In genomic region chr6:52362443-52363221, GRCh38 we compare ENCODE assay signal across 8 cellular contexts. TPM values are rescaled to one million over a fixed set of nuclear protein-coding genes. Genes with fewer than 3 reads are reported as not detected.
DNase-seq lines count a peak whose midpoint lies in the region; ATAC-seq, FAIRE-seq and TF ChIP-seq lines count a peak whose summit lies in the region.

No MANE protein-coding gene starts in this region.

- no peaks in the 10 kb centered on the region for H3K9me1 ChIP-seq in endothelial cell of umbilical vein (replicated peaks; ENCODE audit: control insufficient read depth, extremely low read depth, insufficient read depth, low read length)

- H3K36me3 ChIP-seq in endothelial cell of umbilical vein (ENCODE audit: control insufficient read depth in 2 of 2, extremely low read depth in 1 of 2, insufficient read depth in 2 of 2, low read length in 2 of 2) = no peaks in the 10 kb centered on the region

- H3K4me1 Mint-ChIP-seq in activated CD4-positive, alpha-beta memory T cell treated with anti-CD3 and anti-CD28 coated beads for 36 hours (ENCODE audit: low read depth) = peaks cover 39% of the 10 kb centered on the region

- ATAC-seq in stimulated activated naive CD8-positive, alpha-beta T cell treated with anti-CD3 and anti-CD28 coated beads, Interleukin-15, Interleukin-2, amounts not matched to agents 100 U/mL and 50 U/mL, for 24 hours = peak; percentile 70

- no peaks in the 10 kb centered on the region for H4K20me1 ChIP-seq in endothelial cell of umbilical vein (replicated peaks; ENCODE audit: control insufficient read depth, extremely low read depth, insufficient read depth, low read length)

- H3K27me3 Mint-ChIP-seq in activated CD4-positive, alpha-beta memory T cell treated with anti-CD3 and anti-CD28 coated beads for 36 hours = no peaks in the 10 kb centered on the region

- peaks cover 12% of the 10 kb centered on the region for H3K4me1 ChIP-seq in endothelial cell of umbilical vein (ENCODE audit: control insufficient read depth, extremely low read depth, insufficient read depth, low read length)

- DNase-seq in DMS53 (lab: John Stamatoyannopoulos, UW) = peak; percentile 62
- no peak for DNase-seq in DMS53 treated with DMSO at 0.1 percent for 48 hours (lab: John Stamatoyannopoulos, UW; ENCODE audit: unreplicated experiment)
- DNase-seq in H54 (ENCODE audit: insufficient read length, low spot score) = peak; percentile 67
- peak; percentile 18 for DNase-seq in LoVo (ENCODE audit: low spot score)
- DNase-seq in activated CD4-positive, alpha-beta memory T cell treated with anti-CD3 and anti-CD28 coated beads for 36 hours = peak; percentile 54
- peak; percentile 18 for DNase-seq in endothelial cell of umbilical vein (ENCODE audit: low read depth, low spot score)
- DNase-seq in myocyte (ENCODE audit: low read depth) = peak; percentile 38
- peak; percentile 63 for DNase-seq in stimulated activated naive CD8-positive, alpha-beta T cell treated with anti-CD3 and anti-CD28 coated beads, Interleukin-15, Interleukin-2, amounts not matched to agents 100 U/mL and 50 U/mL, for 24 hours

- CTCF ChIA-PET in activated CD4-positive, alpha-beta memory T cell treated with anti-CD3 and anti-CD28 coated beads for 36 hours (lab: Charles Lee) = interaction anchor here (0.7 to 4.4 kb wide), 24 partner anchors 9 to 1130 kb away, joined by 3 to 59 read pairs (median 4); partner anchors contain the start of genes EFHC1 and MCM3
- CTCF ChIA-PET in endothelial cell of umbilical vein (lab: Charles Lee) = interaction anchor here (0.7 to 3.5 kb wide), 9 partner anchors 10 to 98 kb away, joined by 3 to 26 read pairs (median 8); partner anchors contain the start of gene MCM3

- H3K4me2 ChIP-seq in endothelial cell of umbilical vein (ENCODE audit: insufficient read depth, low read length) = peak overlapping the region; percentile 81

- peaks cover 10% of the 10 kb centered on the region for H3K36me3 Mint-ChIP-seq in activated CD4-positive, alpha-beta memory T cell treated with anti-CD3 and anti-CD28 coated beads for 36 hours

- dilution Hi-C loops in endothelial cell of umbilical vein (cut with MboI; ENCODE audit: extremely low pct_ligation_motif_present, low sequenced_read_pairs) = no loop called here

- peaks cover 5% of the 10 kb centered on the region for H3K79me2 ChIP-seq in endothelial cell of umbilical vein (ENCODE audit: control insufficient read depth, insufficient read depth, low read length)

- FAIRE-seq in H54 (lab: Jason Lieb, UNC) (no peak), endothelial cell of umbilical vein (lab: Jason Lieb, UNC) (no peak)

- H3K4me3 ChIP-seq in endothelial cell of umbilical vein (replicated peaks in 1 of 3; ENCODE audit: insufficient read depth in 1 of 3, low read depth in 1 of 3, low read length in 3 of 3) = peak overlapping the region; percentile 78 to 97 (median 88)

- H3K9me3 Mint-ChIP-seq in activated CD4-positive, alpha-beta memory T cell treated with anti-CD3 and anti-CD28 coated beads for 36 hours = no peaks in the 10 kb centered on the region

- H3K27me3 ChIP-seq in endothelial cell of umbilical vein (ENCODE audit: control insufficient read depth in 2 of 2, insufficient read depth in 2 of 2, low read length in 2 of 2) = no peaks in the 10 kb centered on the region

- TF ChIP-seq POLR2A in H54 (IDR thresholded peaks at IDR 0.05; ENCODE audit: low read depth, low read length) (no peak), endothelial cell of umbilical vein (IDR thresholded peaks at IDR 0.05; ENCODE audit: low read depth, low read length) (peak; percentile 20)

- H3K9ac ChIP-seq in endothelial cell of umbilical vein (replicated peaks; ENCODE audit: extremely low read depth, insufficient read depth, low read length) = peak overlapping the region; percentile 81

- intact Hi-C loops in activated CD4-positive, alpha-beta memory T cell treated with anti-CD3 and anti-CD28 coated beads for 36 hours (cut with micrococcal nuclease) = loop anchor here (1.0 to 2.0 kb wide), 5 partner anchors 28 to 78 kb away; partner anchors contain the start of gene MCM3
- intact Hi-C loops in endothelial cell of umbilical vein (cut with micrococcal nuclease) = loop anchor here (1.0 kb wide), 2 partner anchors 37 to 78 kb away; partner anchors contain the start of gene MCM3

- no peak for TF ChIP-seq CTCF in endothelial cell of umbilical vein (IDR thresholded peaks at IDR 0.05; ENCODE audit: extremely low read depth in 1 of 2, insufficient read depth in 1 of 2, low read depth in 1 of 2, low read length in 2 of 2)

- POLR2A ChIA-PET in activated CD4-positive, alpha-beta memory T cell treated with anti-CD3 and anti-CD28 coated beads for 36 hours (lab: Charles Lee) = interaction anchor here (0.8 to 3.4 kb wide), 12 partner anchors 9 to 205 kb away, joined by 3 to 44 read pairs (median 5); partner anchors contain the start of genes EFHC1 and MCM3
- POLR2A ChIA-PET in endothelial cell of umbilical vein (lab: Charles Lee) = interaction anchor here (0.6 to 1.1 kb wide), 5 partner anchors 10 to 80 kb away, joined by 3 to 9 read pairs (median 4); no protein-coding TSS in a partner anchor

- H2AFZ ChIP-seq in endothelial cell of umbilical vein (ENCODE audit: low read depth, low read length) = peak overlapping the region; percentile 68

- H3K9me3 ChIP-seq in endothelial cell of umbilical vein (replicated peaks; ENCODE audit: control insufficient read depth, insufficient read depth, low read length) = no peaks in the 10 kb centered on the region

- BruUV-seq in endothelial cell of umbilical vein (replicated peaks; lab: Mats Ljungman, UMichigan) = no TSS peak

- H3K27ac ChIP-seq in endothelial cell of umbilical vein (ENCODE audit: insufficient read depth, low read depth, low read length) = peak overlapping the region; percentile 41

- H3K27ac Mint-ChIP-seq in activated CD4-positive, alpha-beta memory T cell treated with anti-CD3 and anti-CD28 coated beads for 36 hours = peak overlapping the region; percentile 92

- peak overlapping the region; percentile 99 for H3K4me3 Mint-ChIP-seq in activated CD4-positive, alpha-beta memory T cell treated with anti-CD3 and anti-CD28 coated beads for 36 hours

TF ChIP-seq in endothelial cell of umbilical vein, 7 proteins besides CTCF, POLR2A, EP300 and RAD21:
- TF ChIP-seq EZH2 (IDR thresholded peaks at IDR 0.05; ENCODE audit: borderline replicate concordance, low read depth, low read length, severe bottlenecking) (no peak), POLR2AphosphoS5 (IDR thresholded peaks at IDR 0.05; ENCODE audit: insufficient read depth, low read depth, low read length) (no peak), JUN (IDR thresholded peaks at IDR 0.05; ENCODE audit: borderline replicate concordance, insufficient read depth, insufficient read length, low read depth) (no peak), GATA2 (IDR thresholded peaks at IDR 0.05; ENCODE audit: insufficient read depth, insufficient read length, low read depth, low read length) (no peak), MYC (IDR thresholded peaks at IDR 0.05; ENCODE audit: low read depth, low read length) (no peak), MAX (IDR thresholded peaks at IDR 0.05; ENCODE audit: insufficient read depth, insufficient read length) (no peak), FOS (IDR thresholded peaks at IDR 0.05; ENCODE audit: borderline replicate concordance, insufficient read depth, low read length) (no peak)

RNA-seq across cellular contexts. Expression of gene PAQR8, which starts 0.7 kb away (rescaled TPM):
- total RNA-seq in activated CD4-positive, alpha-beta memory T cell treated with anti-CD3 and anti-CD28 coated beads for 36 hours = 10 to 100 TPM; 11.2 to 12.2 TPM
- total RNA-seq in endothelial cell of umbilical vein (6.0 TPM in 2 replicates), myocyte (1.9 and 2.7 TPM in 2 replicates)
- 4.3 TPM in 2 replicates for polyA plus RNA-seq in endothelial cell of umbilical vein
- polyA plus RNA-seq in endothelial cell of umbilical vein (2011; cell fraction: cytosol; rRNA removed) = 2.6 and 3.1 TPM in 2 replicates
- 1.3 and 1.5 TPM in 2 replicates for polyA plus RNA-seq in endothelial cell of umbilical vein (2011; cell fraction: nucleus; rRNA removed)
- polyA plus RNA-seq in endothelial cell of umbilical vein (2012) = 3.8 and 5.2 TPM in 2 replicates
- 9.5 and 11.6 TPM in 2 replicates for polyA minus RNA-seq in endothelial cell of umbilical vein
- polyA minus RNA-seq in endothelial cell of umbilical vein (2011; cell fraction: cytosol; rRNA and poly(A)+ RNA removed) = 0.20 TPM
- polyA minus RNA-seq in endothelial cell of umbilical vein (2011; cell fraction: nucleus; rRNA and poly(A)+ RNA removed) = 1.8 and 1.9 TPM in 2 replicates
- 1.5 TPM for polyA plus RNA-seq in myocyte (2012)

RNA-seq across cellular contexts. Expression of gene EFHC1, which starts 57.5 kb away (rescaled TPM):
- 1 to 10 TPM; 1.9 to 3.1 TPM for total RNA-seq in activated CD4-positive, alpha-beta memory T cell treated with anti-CD3 and anti-CD28 coated beads for 36 hours
- total RNA-seq in endothelial cell of umbilical vein (14.6 and 21.1 TPM in 2 replicates), myocyte (47.2 and 47.5 TPM in 2 replicates)
- 17.6 and 18.5 TPM in 2 replicates for polyA plus RNA-seq in endothelial cell of umbilical vein
- 12.6 and 14.3 TPM in 2 replicates for polyA plus RNA-seq in endothelial cell of umbilical vein (2011; cell fraction: cytosol; rRNA removed)
- 163 and 195 TPM in 2 replicates for polyA plus RNA-seq in endothelial cell of umbilical vein (2011; cell fraction: nucleus; rRNA removed)
- polyA plus RNA-seq in endothelial cell of umbilical vein (2012) = 14.4 and 19.0 TPM in 2 replicates
- 20.2 and 30.2 TPM in 2 replicates for polyA minus RNA-seq in endothelial cell of umbilical vein
- polyA minus RNA-seq in endothelial cell of umbilical vein (2011; cell fraction: cytosol; rRNA and poly(A)+ RNA removed) = 4.7 TPM
- 29.8 and 40.7 TPM in 2 replicates for polyA minus RNA-seq in endothelial cell of umbilical vein (2011; cell fraction: nucleus; rRNA and poly(A)+ RNA removed)
- 31.0 TPM for polyA plus RNA-seq in myocyte (2012)
